ENCODE assay signal across 22 cellular contexts in the genomic region with DNA sequence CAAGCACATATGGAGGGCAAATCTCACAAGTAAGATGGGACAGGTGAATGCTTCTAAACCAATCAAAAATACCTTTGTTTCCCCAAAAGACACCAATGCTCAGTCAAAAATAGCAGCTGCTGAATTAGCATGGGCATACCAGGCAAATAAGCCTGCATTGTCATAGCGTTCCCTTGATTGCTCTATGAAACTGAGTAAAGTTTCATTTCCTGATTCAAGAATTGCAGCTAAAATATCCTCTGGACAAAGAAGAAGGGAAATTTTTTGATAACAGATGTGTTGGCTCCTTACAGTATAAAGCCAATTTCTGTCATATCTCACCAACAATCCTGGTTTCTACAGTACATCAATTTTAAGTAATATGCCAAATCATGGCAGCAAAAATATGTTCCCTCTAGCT. TPM values are rescaled to one million over a fixed set of nuclear protein-coding genes. Genes with fewer than 3 reads are reported as not detected.
DNase-seq lines count a peak whose midpoint lies in the region; ATAC-seq and TF ChIP-seq lines count a peak whose summit lies in the region.
"Had no signal": no experiment of that assay in that cellular context is flagged by ENCODE, and none has a peak within 500 bp of the region (broad histone marks: within the 10 kb centered on the region; RNA-seq: fewer than 3 reads in every experiment).

No MANE protein-coding gene starts in this region.

- TF ChIP-seq CTCF in DOHH2 (IDR thresholded peaks at IDR 0.05; ENCODE audit: low read depth, low read length, poor library complexity, severe bottlenecking) (no peak), WTC11 (IDR thresholded peaks at IDR 0.05) (no peak), tibial artery (IDR thresholded peaks at IDR 0.05) (no peak)

- H3K9ac ChIP-seq in Karpas-422 (ENCODE audit: low read length): no peak overlapping the region

- H3K27ac ChIP-seq in DOHH2 (ENCODE audit: low read depth, low read length) (no peak overlapping the region), Karpas-422 (ENCODE audit: low read length) (peak overlapping the region; percentile 73), tibial artery (no peak overlapping the region)
- H3K27ac ChIP-seq: breast epithelium, pancreas, RWPE1, vagina had no signal

- H3K36me3 ChIP-seq in DOHH2 (ENCODE audit: control insufficient read depth, low read length) (no peaks in the 10 kb centered on the region), Karpas-422 (ENCODE audit: insufficient read depth, low read length) (no peaks in the 10 kb centered on the region), tibial artery (no peaks in the 10 kb centered on the region)
- H3K36me3 ChIP-seq: breast epithelium, pancreas, vagina had no signal

- H3K9me2 ChIP-seq in DOHH2 (replicated peaks; ENCODE audit: control insufficient read depth, low read length) (no peaks in the 10 kb centered on the region), Karpas-422 (replicated peaks; ENCODE audit: insufficient read depth, low read length) (no peaks in the 10 kb centered on the region)

- H3K4me3 Mint-ChIP-seq in dendritic cell treated with granulocyte-macrophage colony-stimulating factor and Interleukin-4, amounts not matched to agents 40 ng/mL and 50 ng/mL, for 4 days: peak overlapping the region; percentile 55
- H3K4me3 Mint-ChIP-seq in WTC11: no peak overlapping the region
- H3K4me3 Mint-ChIP-seq: activated CD8-positive, alpha-beta T cell treated with anti-CD3 and anti-CD28 coated beads, Interleukin-2, amount 10 ng/mL, durations not matched to agents 7 days and 5 days; activated naive CD8-positive, alpha-beta T cell treated with anti-CD3 and anti-CD28 coated beads, Interleukin-2, amount 10 ng/mL, durations not matched to agents 7 days and 5 days had no signal

- H3K36me3 Mint-ChIP-seq in dendritic cell treated with granulocyte-macrophage colony-stimulating factor and Interleukin-4, amounts not matched to agents 40 ng/mL and 50 ng/mL, for 4 days (ENCODE audit: low read depth): peaks cover 26% of the 10 kb centered on the region
- H3K36me3 Mint-ChIP-seq in WTC11: peaks cover 13% of the 10 kb centered on the region

- POLR2A ChIA-PET in WTC11 (lab: Charles Lee): no interaction called here

- H4K20me1 ChIP-seq in DOHH2 (ENCODE audit: control insufficient read depth, insufficient read depth, low read depth, low read length) (no peaks in the 10 kb centered on the region), Karpas-422 (ENCODE audit: insufficient read depth, low read depth, low read length) (no peaks in the 10 kb centered on the region)

- H3K9me3 ChIP-seq in DOHH2 (ENCODE audit: control insufficient read depth, insufficient read depth, low read length) (no peaks in the 10 kb centered on the region), Karpas-422 (ENCODE audit: low read length) (no peaks in the 10 kb centered on the region), tibial artery (no peaks in the 10 kb centered on the region)
- H3K9me3 ChIP-seq: breast epithelium, pancreas, vagina had no signal

- no peak overlapping the region for H2AFZ ChIP-seq in Karpas-422 (ENCODE audit: low read length)

- peak overlapping the region; percentile 30 for H3K4me2 ChIP-seq in DOHH2 (ENCODE audit: low read length)
- peak overlapping the region; percentile 98 for H3K4me2 ChIP-seq in Karpas-422 (ENCODE audit: low read depth, low read length, poor library complexity, severe bottlenecking)

- H3K9me3 Mint-ChIP-seq in dendritic cell treated with granulocyte-macrophage colony-stimulating factor and Interleukin-4, amounts not matched to agents 40 ng/mL and 50 ng/mL, for 4 days: no peaks in the 10 kb centered on the region
- H3K9me3 Mint-ChIP-seq in WTC11: no peaks in the 10 kb centered on the region
- H3K9me3 Mint-ChIP-seq: activated naive CD8-positive, alpha-beta T cell treated with anti-CD3 and anti-CD28 coated beads, Interleukin-2, amount 10 ng/mL, durations not matched to agents 7 days and 5 days had no signal

- peak; percentile 78 for DNase-seq in Karpas-422
- no peak for DNase-seq in HUDEP-2 (lab: John Stamatoyannopoulos, UW; ENCODE audit: unreplicated experiment in 76 of 76)
- no peak for DNase-seq in WTC11 (ENCODE audit: low spot score)
- DNase-seq in mesenteric fat pad (ENCODE audit: low spot score): no peak
- no peak for DNase-seq in tibial artery
- DNase-seq: activated CD8-positive, alpha-beta T cell treated with anti-CD3 and anti-CD28 coated beads, Interleukin-2, amount 10 ng/mL, durations not matched to agents 7 days and 5 days; activated naive CD8-positive, alpha-beta T cell treated with anti-CD3 and anti-CD28 coated beads, Interleukin-2, amount 10 ng/mL, durations not matched to agents 7 days and 5 days; COR-L47; HCEC 1CT; IMR-90; left ventricle myocardium superior; NCI-H1092; NCI-H748 treated with DMSO at 0.1 percent for 48 hours; pancreas; stimulated activated CD4-positive, alpha-beta T cell treated with anti-CD3 and anti-CD28 coated beads, Interleukin-1b, Interleukin-23, amount 100 ng/mL, for 48 hours had no signal

- H3K4me1 Mint-ChIP-seq in dendritic cell treated with granulocyte-macrophage colony-stimulating factor and Interleukin-4, amounts not matched to agents 40 ng/mL and 50 ng/mL, for 4 days (ENCODE audit: low read depth): peaks cover 23% of the 10 kb centered on the region
- peaks cover 15% of the 10 kb centered on the region for H3K4me1 Mint-ChIP-seq in WTC11

- H3F3A ChIP-seq in DOHH2 (ENCODE audit: control insufficient read depth, insufficient read depth): peaks cover 5% of the 10 kb centered on the region; the same call in 1 of the 2 replicates

- no peak overlapping the region for H3K4me3 ChIP-seq in DOHH2 (ENCODE audit: low read length)
- H3K4me3 ChIP-seq in Karpas-422 (ENCODE audit: low read length): peak overlapping the region; percentile 79
- H3K4me3 ChIP-seq in tibial artery: no peak overlapping the region
- H3K4me3 ChIP-seq: breast epithelium, pancreas, vagina had no signal

- 0 out of 2 replicates have a peak, but pooled peaks cover 2% of the 10 kb centered on the region for H3K27me3 ChIP-seq in DOHH2 (ENCODE audit: control insufficient read depth, low read length)
- no peaks in the 10 kb centered on the region for H3K27me3 ChIP-seq in Karpas-422 (ENCODE audit: low read length)
- no peaks in the 10 kb centered on the region for H3K27me3 ChIP-seq in tibial artery
- H3K27me3 ChIP-seq: breast epithelium, pancreas, vagina had no signal

- peaks cover 37% of the 10 kb centered on the region for H3K27me3 Mint-ChIP-seq in dendritic cell treated with granulocyte-macrophage colony-stimulating factor and Interleukin-4, amounts not matched to agents 40 ng/mL and 50 ng/mL, for 4 days
- peaks cover 8% of the 10 kb centered on the region for H3K27me3 Mint-ChIP-seq in WTC11 (ENCODE audit: low read depth)

- ATAC-seq in GM21360 (IDR thresholded peaks at IDR 0.05; ENCODE audit: unreplicated experiment) (peak; percentile 26), WTC11 (no peak)
- ATAC-seq: activated CD8-positive, alpha-beta T cell treated with anti-CD3 and anti-CD28 coated beads, Interleukin-2, amount 10 ng/mL, durations not matched to agents 7 days and 5 days; left ventricle myocardium superior; pancreas; sciatic nerve had no signal

- CTCF ChIA-PET in WTC11 (lab: Charles Lee): no interaction called here

- intact Hi-C loops in dendritic cell treated with granulocyte-macrophage colony-stimulating factor and Interleukin-4, amounts not matched to agents 40 ng/mL and 50 ng/mL, for 4 days (cut with micrococcal nuclease): loop anchor here (2.0 to 10.0 kb wide), 2 partner anchors 17 to 173 kb away; no protein-coding TSS in a partner anchor
- intact Hi-C loops in tibial artery (cut with DNase I; ENCODE audit: low total_unique reads): loop anchor here (5.0 to 10.0 kb wide), 2 partner anchors 163 to 385 kb away; a partner anchor contains a TSS

- no peak overlapping the region for H3K27ac Mint-ChIP-seq in dendritic cell treated with granulocyte-macrophage colony-stimulating factor and Interleukin-4, amounts not matched to agents 40 ng/mL and 50 ng/mL, for 4 days
- no peak overlapping the region for H3K27ac Mint-ChIP-seq in WTC11
- H3K27ac Mint-ChIP-seq: activated CD8-positive, alpha-beta T cell treated with anti-CD3 and anti-CD28 coated beads, Interleukin-2, amount 10 ng/mL, durations not matched to agents 7 days and 5 days; activated naive CD8-positive, alpha-beta T cell treated with anti-CD3 and anti-CD28 coated beads, Interleukin-2, amount 10 ng/mL, durations not matched to agents 7 days and 5 days had no signal

- H3K4me1 ChIP-seq in DOHH2 (ENCODE audit: control insufficient read depth, low read length) (peaks cover 63% of the 10 kb centered on the region), Karpas-422 (ENCODE audit: low read length) (peaks cover 77% of the 10 kb centered on the region), tibial artery (peaks cover 0 to 40% (median 21%) of the 10 kb centered on the region in 4 donors)

- H3K79me2 ChIP-seq in DOHH2 (ENCODE audit: control insufficient read depth, low read length) (peaks cover 7% of the 10 kb centered on the region), Karpas-422 (ENCODE audit: low read length) (peaks cover 15% of the 10 kb centered on the region)

TF ChIP-seq in WTC11, 78 proteins besides CTCF, POLR2A, EP300 and RAD21 (continues in another document):
- TF ChIP-seq PRRX2 (CRISPR knock-in tag; IDR thresholded peaks at IDR 0.05): no peak
- no peak for TF ChIP-seq ZNF396 (CRISPR knock-in tag; IDR thresholded peaks at IDR 0.05; ENCODE audit: borderline replicate concordance)

RNA-seq across cellular contexts. Expression of a gene that starts 3.3 kb away (rescaled TPM):
- total RNA-seq in Karpas-422 (2014; rRNA removed; shearing (Covaris generic); ENCODE audit: low replicate concordance): 23.7 and 61.3 TPM in 2 replicates
- total RNA-seq in WTC11 (2021) (8.7 to 13.6 TPM (median 13.2 TPM) in 3 replicates), mesenteric fat pad (12.6 TPM)
